ENCODE assay signal across 23 cellular contexts in the genomic region with DNA sequence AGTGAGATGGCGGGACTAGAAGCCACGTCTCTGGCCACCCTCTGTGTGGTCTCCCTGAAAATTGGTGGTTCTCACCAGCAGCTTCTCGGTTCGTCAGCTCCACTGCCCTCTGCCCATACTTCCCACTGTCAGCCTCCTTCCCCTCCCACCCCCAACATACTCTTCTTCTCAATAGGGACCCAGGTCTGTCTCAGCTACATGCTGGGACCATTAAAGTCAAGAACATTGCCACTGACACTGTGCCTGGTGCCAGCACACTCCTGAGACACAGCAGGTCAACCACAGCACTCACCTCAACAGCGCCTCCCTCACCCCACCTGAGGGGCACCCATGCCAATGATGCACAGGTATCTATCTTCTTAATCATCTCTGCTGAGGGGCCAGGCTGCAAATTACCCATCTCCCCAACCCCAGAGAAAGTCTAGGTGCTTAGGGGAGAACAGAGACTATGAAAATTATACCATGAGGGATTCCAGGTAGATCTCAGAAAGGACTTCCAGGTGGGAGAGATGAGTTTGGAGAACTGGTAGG. TPM values are rescaled to one million over a fixed set of nuclear protein-coding genes. Genes with fewer than 3 reads are reported as not detected.
A peak's percentile ranks its signal among the peaks of the same experiment; 100 is the strongest.
DNase-seq lines count a peak whose midpoint lies in the region; ATAC-seq, FAIRE-seq and TF ChIP-seq lines count a peak whose summit lies in the region.
"Had no signal": no experiment of that assay in that cellular context is flagged by ENCODE, and none has a peak within 500 bp of the region (broad histone marks: within the 10 kb centered on the region; RNA-seq: fewer than 3 reads in every experiment).

No MANE protein-coding gene starts in this region.

- 60 to 72% methylated on average over 5 of the region's 5 CpGs for WGBS in pancreas, 2 donors
- no CpG with 5 or more reads among the region's 5 CpGs for WGBS in trophoblast cell (ENCODE audit: extremely low coverage, insufficient coverage, insufficient read length)

- H3K27me3 Mint-ChIP-seq in T-helper 2 cell treated with Interferon-gamma antibody and Interleukin-4, amounts not matched to agents 5 μg/mL and 100 μg/mL, for 36 hours (ENCODE audit: low read depth), result peaks cover 44% of the 10 kb centered on the region
- peaks cover 4% of the 10 kb centered on the region for H3K27me3 Mint-ChIP-seq in CD8-positive, alpha-beta T cell (ENCODE audit: low read depth)
- H3K27me3 Mint-ChIP-seq in activated T-helper 2 cell treated with anti-CD3 and anti-CD28 coated beads, Interferon-gamma antibody, Interleukin-2, Interleukin-4, amounts not matched to agents 10 μg/mL and 5 μg/mL and 100 μg/mL, durations not matched to agents 14 hours and 24 hours and 36 hours (ENCODE audit: low read depth), result peaks cover 29% of the 10 kb centered on the region
- peaks cover 0 to 15% (median 0%) of the 10 kb centered on the region in 5 donors for H3K27me3 Mint-ChIP-seq in naive thymus-derived CD8-positive, alpha-beta T cell

- peaks cover 2% of the 10 kb centered on the region for H3K79me2 ChIP-seq in trophoblast cell (ENCODE audit: control insufficient read depth, insufficient read depth, low read length, poor library complexity)

- H3K36me3 ChIP-seq in CD8-positive, alpha-beta T cell (ENCODE audit: insufficient read depth, low read length), result no peaks in the 10 kb centered on the region
- H3K36me3 ChIP-seq in pancreas (no peaks in the 10 kb centered on the region), trophoblast cell (ENCODE audit: control insufficient read depth in 1 of 2, insufficient read depth in 2 of 2, low read length in 2 of 2) (no peaks in the 10 kb centered on the region)

- peaks cover 42% of the 10 kb centered on the region for H3K4me1 ChIP-seq in CD8-positive, alpha-beta T cell (ENCODE audit: insufficient read depth, low read length)
- H3K4me1 ChIP-seq in pancreas, result peaks cover 0 to 6% (median 0%) of the 10 kb centered on the region in 3 donors
- H3K4me1 ChIP-seq in trophoblast cell (ENCODE audit: control insufficient read depth in 1 of 2, insufficient read depth in 2 of 2, low read length in 2 of 2), result peaks cover 5 to 13% of the 10 kb centered on the region in 2 experiments

- TF ChIP-seq CTCF in CD8-positive, alpha-beta T cell (IDR thresholded peaks at IDR 0.05), result no peak
- no peak for TF ChIP-seq CTCF in pancreas (IDR thresholded peaks at IDR 0.05)

- H3K4me3 Mint-ChIP-seq in T-helper 2 cell treated with Interferon-gamma antibody and Interleukin-4, amounts not matched to agents 5 μg/mL and 100 μg/mL, for 36 hours, result peak overlapping the region; percentile 55
- peak overlapping the region; percentile 88 for H3K4me3 Mint-ChIP-seq in CD8-positive, alpha-beta T cell
- peak overlapping the region; percentile 4 for H3K4me3 Mint-ChIP-seq in activated T-helper 2 cell treated with anti-CD3 and anti-CD28 coated beads, Interferon-gamma antibody, Interleukin-2, Interleukin-4, amounts not matched to agents 10 μg/mL and 5 μg/mL and 100 μg/mL, durations not matched to agents 14 hours and 24 hours and 36 hours (ENCODE audit: low read depth)
- peak overlapping the region; percentile 75 to 100 (median 86) for H3K4me3 Mint-ChIP-seq in naive thymus-derived CD8-positive, alpha-beta T cell

- no peak overlapping the region for H3K18ac ChIP-seq in trophoblast cell (ENCODE audit: low read length)

- H3K27me3 ChIP-seq in CD8-positive, alpha-beta T cell (ENCODE audit: insufficient read depth, low read length), result no peaks in the 10 kb centered on the region
- no peaks in the 10 kb centered on the region for H3K27me3 ChIP-seq in pancreas
- peaks cover 19% of the 10 kb centered on the region for H3K27me3 ChIP-seq in trophoblast cell (ENCODE audit: insufficient read depth, low read length)

- H4K91ac ChIP-seq in trophoblast cell (ENCODE audit: low read depth, low read length), result no peak overlapping the region

- H3K9me3 Mint-ChIP-seq in T-helper 2 cell treated with Interferon-gamma antibody and Interleukin-4, amounts not matched to agents 5 μg/mL and 100 μg/mL, for 36 hours, result no peaks in the 10 kb centered on the region
- H3K9me3 Mint-ChIP-seq in CD8-positive, alpha-beta T cell, result no peaks in the 10 kb centered on the region
- H3K9me3 Mint-ChIP-seq in activated T-helper 2 cell treated with anti-CD3 and anti-CD28 coated beads, Interferon-gamma antibody, Interleukin-2, Interleukin-4, amounts not matched to agents 10 μg/mL and 5 μg/mL and 100 μg/mL, durations not matched to agents 14 hours and 24 hours and 36 hours, result no peaks in the 10 kb centered on the region
- peaks cover 0 to 10% (median 0%) of the 10 kb centered on the region in 9 donors for H3K9me3 Mint-ChIP-seq in naive thymus-derived CD8-positive, alpha-beta T cell

- no peak overlapping the region for H2AFZ ChIP-seq in trophoblast cell (ENCODE audit: insufficient read depth, low read length, poor library complexity)

- H3K4me3 ChIP-seq in CD8-positive, alpha-beta T cell (ENCODE audit: low read depth, low read length), result peak overlapping the region; percentile 57
- H3K4me3 ChIP-seq in pancreas, result no peak overlapping the region
- H3K4me3 ChIP-seq in trophoblast cell (ENCODE audit: low read depth, low read length), result no peak overlapping the region

- H3K27ac ChIP-seq in CD8-positive, alpha-beta T cell (ENCODE audit: low read depth, low read length), result no peak overlapping the region
- no peak overlapping the region for H3K27ac ChIP-seq in pancreas
- no peak overlapping the region for H3K27ac ChIP-seq in trophoblast cell (ENCODE audit: low read depth, low read length)

- POLR2A ChIA-PET in CD8-positive, alpha-beta T cell (lab: Charles Lee), result interaction anchor here (4.8 kb wide), 1 partner anchor 15 kb away, joined by 32 read pairs; the partner anchor contains the start of gene ARL5C
- POLR2A ChIA-PET in naive thymus-derived CD8-positive, alpha-beta T cell (lab: Charles Lee), result interaction anchor here (0.9 to 5.6 kb wide), 5 partner anchors 50 to 133 kb away, joined by 3 to 94 read pairs (median 39); no protein-coding TSS in a partner anchor

- CTCF ChIA-PET in CD8-positive, alpha-beta T cell (lab: Charles Lee), result interaction anchor here (0.8 to 9.0 kb wide), 5 partner anchors 51 to 176 kb away, joined by 3 to 182 read pairs (median 3); no protein-coding TSS in a partner anchor

- no peak overlapping the region for H3K4me2 ChIP-seq in trophoblast cell (ENCODE audit: low read length)

- no peak overlapping the region for H2AK5ac ChIP-seq in trophoblast cell (ENCODE audit: low read length)

- no peak for DNase-seq in T-helper 2 cell treated with Interferon-gamma antibody and Interleukin-4, amounts not matched to agents 5 μg/mL and 100 μg/mL, for 36 hours (ENCODE audit: low spot score)
- DNase-seq in T-helper 2 cell (no peak), pancreas (no peak), trophoblast cell (no peak), LoVo (ENCODE audit: low spot score) (no peak)
- DNase-seq in CD8-positive, alpha-beta T cell, result peak in 2 of 7 experiments; percentile 37 to 58
- no peak for DNase-seq in activated T-helper 2 cell treated with anti-CD3 and anti-CD28 coated beads, Interferon-gamma antibody, Interleukin-2, Interleukin-4, amounts not matched to agents 10 μg/mL and 5 μg/mL and 100 μg/mL, durations not matched to agents 14 hours and 24 hours and 36 hours (ENCODE audit: low spot score)
- DNase-seq in naive thymus-derived CD8-positive, alpha-beta T cell, result peak in 2 of 10 donors; percentile 25 to 26
- DNase-seq: 8988T; activated CD4-positive, alpha-beta T cell treated with anti-CD3 and anti-CD28 coated beads for 48 hours; activated gamma-delta T cell; central memory CD4-positive, alpha-beta T cell; GDM1; kidney glomerular epithelial cell; NCI-H2029; NCI-H774 had no signal

- H3K14ac ChIP-seq in trophoblast cell (ENCODE audit: low read length), result no peak overlapping the region

- no peak overlapping the region for H4K8ac ChIP-seq in trophoblast cell (ENCODE audit: low read depth, low read length)

- no peak overlapping the region for H2BK120ac ChIP-seq in trophoblast cell (ENCODE audit: insufficient read depth, low read length, poor library complexity)

- H3K9me3 ChIP-seq in CD8-positive, alpha-beta T cell (ENCODE audit: low read length), result no peaks in the 10 kb centered on the region
- no peaks in the 10 kb centered on the region for H3K9me3 ChIP-seq in pancreas
- H3K9me3 ChIP-seq in trophoblast cell (ENCODE audit: insufficient read depth, low read depth, low read length), result peaks cover 3% of the 10 kb centered on the region

- H3K9ac ChIP-seq in trophoblast cell (ENCODE audit: low read length), result no peak overlapping the region

- no peak overlapping the region for H3K27ac Mint-ChIP-seq in T-helper 2 cell treated with Interferon-gamma antibody and Interleukin-4, amounts not matched to agents 5 μg/mL and 100 μg/mL, for 36 hours
- H3K27ac Mint-ChIP-seq in CD8-positive, alpha-beta T cell, result peak overlapping the region; percentile 74
- no peak overlapping the region for H3K27ac Mint-ChIP-seq in activated T-helper 2 cell treated with anti-CD3 and anti-CD28 coated beads, Interferon-gamma antibody, Interleukin-2, Interleukin-4, amounts not matched to agents 10 μg/mL and 5 μg/mL and 100 μg/mL, durations not matched to agents 14 hours and 24 hours and 36 hours
- peak overlapping the region; percentile 11 to 91 (median 82) for H3K27ac Mint-ChIP-seq in naive thymus-derived CD8-positive, alpha-beta T cell

- no peak overlapping the region for H4K12ac ChIP-seq in trophoblast cell (ENCODE audit: low read depth, low read length)

- no peak overlapping the region for H2BK12ac ChIP-seq in trophoblast cell (ENCODE audit: low read length)

- H2BK5ac ChIP-seq in trophoblast cell (ENCODE audit: low read depth, low read length, poor library complexity), result no peak overlapping the region

- no peak for FAIRE-seq in pancreas (lab: Jason Lieb, UNC)
- FAIRE-seq: GM19239 had no signal

- H3K36me3 Mint-ChIP-seq in T-helper 2 cell treated with Interferon-gamma antibody and Interleukin-4, amounts not matched to agents 5 μg/mL and 100 μg/mL, for 36 hours (ENCODE audit: low read depth), result no peaks in the 10 kb centered on the region
- peaks cover 17% of the 10 kb centered on the region for H3K36me3 Mint-ChIP-seq in CD8-positive, alpha-beta T cell
- H3K36me3 Mint-ChIP-seq in activated T-helper 2 cell treated with anti-CD3 and anti-CD28 coated beads, Interferon-gamma antibody, Interleukin-2, Interleukin-4, amounts not matched to agents 10 μg/mL and 5 μg/mL and 100 μg/mL, durations not matched to agents 14 hours and 24 hours and 36 hours (ENCODE audit: low read depth), result no peaks in the 10 kb centered on the region
- H3K36me3 Mint-ChIP-seq in naive thymus-derived CD8-positive, alpha-beta T cell, result peaks cover 4 to 8% (median 7%) of the 10 kb centered on the region in 3 donors

- intact Hi-C loops in CD8-positive, alpha-beta T cell (cut with DNase I, micrococcal nuclease), result loop anchor here (5.0 kb wide), 6 partner anchors 87 to 448 kb away; partner anchors contain the start of genes RPL23 (in 2 of the 2), CWC25 (in 1 of the 2), FBXO47 (in 1 of the 2) and PSMB3 (in 1 of the 2)
- intact Hi-C loops in activated T-helper 2 cell treated with anti-CD3 and anti-CD28 coated beads, Interferon-gamma antibody, Interleukin-2, Interleukin-4, amounts not matched to agents 10 μg/mL and 5 μg/mL and 100 μg/mL, durations not matched to agents 14 hours and 24 hours and 36 hours (cut with micrococcal nuclease), result loop anchor here (5.0 kb wide), 8 partner anchors 47 to 398 kb away; partner anchors contain the start of genes CACNB1, LASP1, PIP4K2B and PSMB3
- intact Hi-C loops in pancreas (cut with DNase I), result loop anchor here in 2 of 3 donors (5.0 to 10.0 kb wide), 2 partner anchors 85 to 168 kb away; no protein-coding TSS in a partner anchor

- peaks cover 3% of the 10 kb centered on the region for H3K79me1 ChIP-seq in trophoblast cell (ENCODE audit: low read length)

- no peak overlapping the region for H3K23ac ChIP-seq in trophoblast cell (ENCODE audit: low read length)

- no peak for ATAC-seq in CD8-positive, alpha-beta T cell
- ATAC-seq in naive thymus-derived CD8-positive, alpha-beta T cell, result no peak
- ATAC-seq in pancreas, result no peak
- ATAC-seq: right cardiac atrium had no signal

- H3K4me1 Mint-ChIP-seq in T-helper 2 cell treated with Interferon-gamma antibody and Interleukin-4, amounts not matched to agents 5 μg/mL and 100 μg/mL, for 36 hours (ENCODE audit: low read depth), result peaks cover 22% of the 10 kb centered on the region
- peaks cover 60% of the 10 kb centered on the region for H3K4me1 Mint-ChIP-seq in CD8-positive, alpha-beta T cell (ENCODE audit: low read depth)
- peaks cover 16% of the 10 kb centered on the region for H3K4me1 Mint-ChIP-seq in activated T-helper 2 cell treated with anti-CD3 and anti-CD28 coated beads, Interferon-gamma antibody, Interleukin-2, Interleukin-4, amounts not matched to agents 10 μg/mL and 5 μg/mL and 100 μg/mL, durations not matched to agents 14 hours and 24 hours and 36 hours (ENCODE audit: low read depth)
- H3K4me1 Mint-ChIP-seq in naive thymus-derived CD8-positive, alpha-beta T cell, result peaks cover 51 to 70% (median 58%) of the 10 kb centered on the region in 4 donors

- no peak overlapping the region for H3K4ac ChIP-seq in trophoblast cell (ENCODE audit: low read depth, low read length)

RNA-seq across cellular contexts. Expression of gene PLXDC1, which starts 1.3 kb away (rescaled TPM):
- total RNA-seq in CD8-positive, alpha-beta T cell, result 10 to 100 TPM; 66.5 to 75.7 TPM
- total RNA-seq in activated T-helper 2 cell treated with anti-CD3 and anti-CD28 coated beads, Interferon-gamma antibody, Interleukin-2, Interleukin-4, amounts not matched to agents 10 μg/mL and 5 μg/mL and 100 μg/mL, durations not matched to agents 14 hours and 24 hours and 36 hours, result 0.46 and 1.0 TPM in 2 replicates
- 10 to 100 TPM; 34.4 to 37.3 TPM for total RNA-seq in naive thymus-derived CD8-positive, alpha-beta T cell
- 10 to 100 TPM; 14.0 to 23.6 (median 15.9) TPM for polyA plus RNA-seq in naive thymus-derived CD8-positive, alpha-beta T cell
- 1 to 10 TPM in 5 of 6 donors, under 1 TPM in 1; 0.88 to 5.6 (median 1.8) TPM for total RNA-seq in pancreas
- 1 to 10 TPM; 1.8 to 4.0 TPM for polyA plus RNA-seq in pancreas
- polyA plus RNA-seq in trophoblast cell (2013), result 0.40 and 0.55 TPM in 2 replicates

RNA-seq across cellular contexts. Expression of gene ARL5C, which starts 15.8 kb away (rescaled TPM):
- total RNA-seq in CD8-positive, alpha-beta T cell, result not detected
- 0.07 TPM in 1 of 2 replicates, not detected in the other for total RNA-seq in activated T-helper 2 cell treated with anti-CD3 and anti-CD28 coated beads, Interferon-gamma antibody, Interleukin-2, Interleukin-4, amounts not matched to agents 10 μg/mL and 5 μg/mL and 100 μg/mL, durations not matched to agents 14 hours and 24 hours and 36 hours
- not detected for total RNA-seq in naive thymus-derived CD8-positive, alpha-beta T cell
- polyA plus RNA-seq in naive thymus-derived CD8-positive, alpha-beta T cell, result not detected
- total RNA-seq in pancreas, result under 1 TPM in 4 of 6 donors, not detected in 2; 0.31 to 0.87 (median 0.72) TPM
- polyA plus RNA-seq in pancreas, result 1 to 10 TPM in 1 of 2 donors, not detected in 1; 1.0 TPM
- not detected in 2 replicates for polyA plus RNA-seq in trophoblast cell (2013)
- total RNA-seq: M059J; mucosa of gallbladder; right cardiac atrium; RPMI7951; T-helper 1 cell treated with Interleukin-12 subunit alpha and Interleukin-12 subunit beta and Interleukin-4 antibody, amounts not matched to agents 30 ng/mL and 1 ng/mL, for 36 hours had no signal
- polyA plus RNA-seq: right cardiac atrium, urinary bladder had no signal

RNA-seq across cellular contexts. Expression of gene CACNB1, which starts 47.3 kb away (rescaled TPM):
- 10 to 100 TPM in 1 of 2 experiments, 1 to 10 TPM in 1; 9.1 to 11.8 TPM for total RNA-seq in CD8-positive, alpha-beta T cell
- total RNA-seq in activated T-helper 2 cell treated with anti-CD3 and anti-CD28 coated beads, Interferon-gamma antibody, Interleukin-2, Interleukin-4, amounts not matched to agents 10 μg/mL and 5 μg/mL and 100 μg/mL, durations not matched to agents 14 hours and 24 hours and 36 hours, result 21.1 and 24.1 TPM in 2 replicates
- total RNA-seq in naive thymus-derived CD8-positive, alpha-beta T cell, result 10 to 100 TPM; 11.8 to 12.0 TPM
- under 1 TPM in 2 of 3 donors, not detected in 1; 0.75 to 0.82 TPM for polyA plus RNA-seq in naive thymus-derived CD8-positive, alpha-beta T cell
- total RNA-seq in pancreas, result 1 to 10 TPM; 1.8 to 3.3 (median 2.4) TPM
- 1 to 10 TPM; 6.5 to 6.8 TPM for polyA plus RNA-seq in pancreas
- polyA plus RNA-seq in trophoblast cell (2013), result 0.99 and 1.1 TPM in 2 replicates

RNA-seq across cellular contexts. Expression of gene RPL19, which starts 49.9 kb away (rescaled TPM):
- total RNA-seq in CD8-positive, alpha-beta T cell, result 1,000 to 10,000 TPM; 3,808 to 3,896 TPM
- 2,315 and 2,339 TPM in 2 replicates for total RNA-seq in activated T-helper 2 cell treated with anti-CD3 and anti-CD28 coated beads, Interferon-gamma antibody, Interleukin-2, Interleukin-4, amounts not matched to agents 10 μg/mL and 5 μg/mL and 100 μg/mL, durations not matched to agents 14 hours and 24 hours and 36 hours
- 1,000 to 10,000 TPM; 3,521 to 3,522 TPM for total RNA-seq in naive thymus-derived CD8-positive, alpha-beta T cell
- polyA plus RNA-seq in naive thymus-derived CD8-positive, alpha-beta T cell, result 1,000 to 10,000 TPM; 3,970 to 4,559 (median 4,444) TPM
- 1,000 to 10,000 TPM in 3 of 6 donors, 100 to 1,000 TPM in 3; 925 to 1,465 (median 1,055) TPM for total RNA-seq in pancreas
- 1,000 to 10,000 TPM; 1,688 to 1,714 TPM for polyA plus RNA-seq in pancreas
- polyA plus RNA-seq in trophoblast cell (2013), result 1,663 and 1,757 TPM in 2 replicates

Comparison
In these comparisons a context has a peak if more than half of its experiments do, and no peak if none do; other contexts are left out.
1. H3K27ac Mint-ChIP-seq: peak in CD8-positive, alpha-beta T cell (single experiment) and naive thymus-derived CD8-positive, alpha-beta T cell (10 of 10); none in T-helper 2 cell treated with Interferon-gamma antibody and Interleukin-4, amounts not matched to agents 5 μg/mL and 100 μg/mL, for 36 hours (single experiment) and activated T-helper 2 cell treated with anti-CD3 and anti-CD28 coated beads, Interferon-gamma antibody, Interleukin-2, Interleukin-4, amounts not matched to agents 10 μg/mL and 5 μg/mL and 100 μg/mL, durations not matched to agents 14 hours and 24 hours and 36 hours (single experiment).
2. H3K4me3 Mint-ChIP-seq: peak in every context shown above with its lines; median percentile 88 in CD8-positive, alpha-beta T cell; 86 in naive thymus-derived CD8-positive, alpha-beta T cell; 55 in T-helper 2 cell treated with Interferon-gamma antibody and Interleukin-4, amounts not matched to agents 5 μg/mL and 100 μg/mL, for 36 hours; 4 in activated T-helper 2 cell treated with anti-CD3 and anti-CD28 coated beads, Interferon-gamma antibody, Interleukin-2, Interleukin-4, amounts not matched to agents 10 μg/mL and 5 μg/mL and 100 μg/mL, durations not matched to agents 14 hours and 24 hours and 36 hours.
3. RNA of gene PLXDC1, which starts 1.3 kb away (total RNA-seq): 66.5 to 75.7 TPM in CD8-positive, alpha-beta T cell and 34.4 to 37.3 TPM in naive thymus-derived CD8-positive, alpha-beta T cell; 0.88 to 5.6 TPM in pancreas and 0.46 to 1.0 TPM in activated T-helper 2 cell treated with anti-CD3 and anti-CD28 coated beads, Interferon-gamma antibody, Interleukin-2, Interleukin-4, amounts not matched to agents 10 μg/mL and 5 μg/mL and 100 μg/mL, durations not matched to agents 14 hours and 24 hours and 36 hours; every median in the first group is over 4 times any median in the second.